25 cellular contexts compared by ENCODE assay signal in the genomic region with DNA sequence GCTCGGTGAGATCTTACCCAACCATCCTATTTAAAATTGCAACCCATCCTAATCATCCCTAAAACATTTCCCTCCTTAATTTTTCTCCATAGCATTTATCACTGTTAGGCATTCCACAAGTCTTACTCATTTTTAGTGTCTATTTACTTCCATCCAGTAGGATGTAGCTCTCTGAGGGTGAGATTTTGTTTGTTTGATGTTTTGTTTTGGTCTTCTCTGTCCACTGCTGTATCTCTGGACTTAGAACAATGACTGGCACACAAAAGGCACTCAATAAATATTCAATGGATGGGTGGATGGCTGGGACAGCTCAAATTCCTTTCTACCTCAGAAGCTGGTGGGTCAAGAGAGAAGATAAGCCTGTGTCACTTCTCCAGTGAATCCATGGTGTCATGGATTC. TPM values are rescaled to one million over a fixed set of nuclear protein-coding genes. Genes with fewer than 3 reads are reported as not detected.
DNase-seq lines count a peak whose midpoint lies in the region; ATAC-seq, FAIRE-seq and TF ChIP-seq lines count a peak whose summit lies in the region.
"Had no signal": no experiment of that assay in that cellular context is flagged by ENCODE, and none has a peak within 500 bp of the region (broad histone marks: within the 10 kb centered on the region; RNA-seq: fewer than 3 reads in every experiment).

No MANE protein-coding gene starts in this region.

- POLR2A ChIA-PET in endothelial cell of umbilical vein (lab: Charles Lee) = interaction anchor here (0.6 kb wide), 1 partner anchor 113 kb away, joined by 4 read pairs; no protein-coding TSS in a partner anchor

- no peak overlapping the region for H3K4me2 ChIP-seq in endothelial cell of umbilical vein (ENCODE audit: insufficient read depth, low read length)

- CTCF ChIA-PET in endothelial cell of umbilical vein (lab: Charles Lee) = interaction anchor here (3.3 kb wide), 1 partner anchor 128 kb away, joined by 15 read pairs; no protein-coding TSS in a partner anchor

- no peak for TF ChIP-seq CTCF in endothelial cell of umbilical vein (IDR thresholded peaks at IDR 0.05; ENCODE audit: extremely low read depth in 1 of 2, insufficient read depth in 1 of 2, low read depth in 1 of 2, low read length in 2 of 2)
- no peak for TF ChIP-seq CTCF in WERI-Rb-1 (IDR thresholded peaks at IDR 0.05; ENCODE audit: low read depth, low read length)

- no peaks in the 10 kb centered on the region for H3K79me2 ChIP-seq in endothelial cell of umbilical vein (ENCODE audit: control insufficient read depth, insufficient read depth, low read length)
- H3K79me2 ChIP-seq: parathyroid adenoma had no signal

- no peaks in the 10 kb centered on the region for H3K9me3 ChIP-seq in endothelial cell of umbilical vein (replicated peaks; ENCODE audit: control insufficient read depth, insufficient read depth, low read length)
- no peaks in the 10 kb centered on the region for H3K9me3 ChIP-seq in WERI-Rb-1 (ENCODE audit: severe bottlenecking)
- H3K9me3 ChIP-seq: breast epithelium, heart left ventricle, mucosa of descending colon, spleen had no signal

- no peaks in the 10 kb centered on the region for H3K9me1 ChIP-seq in endothelial cell of umbilical vein (replicated peaks; ENCODE audit: control insufficient read depth, extremely low read depth, insufficient read depth, low read length)

- no peak for ATAC-seq in stimulated activated effector memory CD8-positive, alpha-beta T cell treated with anti-CD3 and anti-CD28 coated beads, Interleukin-12 subunit alpha, Interleukin-12 subunit beta, amount 100 ng/mL, for 72 hours
- ATAC-seq: activated CD8-positive, alpha-beta memory T cell treated with anti-CD3 and anti-CD28 coated beads, Interleukin-2, amount 10 ng/mL, durations not matched to agents 7 days and 5 days; activated T-cell treated with anti-CD3 and anti-CD28 coated beads, Interleukin-2, amount 50 U/mL, for 72 hours; heart left ventricle; K562; mucosa of descending colon; WTC11 had no signal

- no peak overlapping the region for H3K9ac ChIP-seq in endothelial cell of umbilical vein (replicated peaks; ENCODE audit: extremely low read depth, insufficient read depth, low read length)
- H3K9ac ChIP-seq: parathyroid adenoma had no signal

- H3K36me3 ChIP-seq in endothelial cell of umbilical vein (ENCODE audit: control insufficient read depth in 2 of 2, extremely low read depth in 1 of 2, insufficient read depth in 2 of 2, low read length in 2 of 2) (no peaks in the 10 kb centered on the region), WERI-Rb-1 (no peaks in the 10 kb centered on the region)
- H3K36me3 ChIP-seq: breast epithelium, heart left ventricle, spleen had no signal

- intact Hi-C loops in endothelial cell of umbilical vein (cut with micrococcal nuclease) = no loop called here
- intact Hi-C loops in activated CD4-positive, alpha-beta T cell treated with anti-CD3 and anti-CD28 coated beads, Interleukin-2, amount 10 ng/mL, durations not matched to agents 24 days and 14 days (cut with micrococcal nuclease) = no loop called here

- no peaks in the 10 kb centered on the region for H3K27me3 ChIP-seq in endothelial cell of umbilical vein (ENCODE audit: control insufficient read depth in 2 of 2, insufficient read depth in 2 of 2, low read length in 2 of 2)
- H3K27me3 ChIP-seq in WERI-Rb-1 (ENCODE audit: insufficient read depth, low read depth, severe bottlenecking) = no peaks in the 10 kb centered on the region
- H3K27me3 ChIP-seq: breast epithelium, heart left ventricle, spleen had no signal

- H3K27ac ChIP-seq in endothelial cell of umbilical vein (ENCODE audit: insufficient read depth, low read depth, low read length) (no peak overlapping the region), WERI-Rb-1 (no peak overlapping the region)
- H3K27ac ChIP-seq: breast epithelium, epithelial cell of prostate, heart left ventricle, parathyroid adenoma, spleen had no signal

- dilution Hi-C loops in endothelial cell of umbilical vein (cut with MboI; ENCODE audit: extremely low pct_ligation_motif_present, low sequenced_read_pairs) = no loop called here

- peaks cover 6% of the 10 kb centered on the region for H3K4me1 ChIP-seq in endothelial cell of umbilical vein (ENCODE audit: control insufficient read depth, extremely low read depth, insufficient read depth, low read length)
- H3K4me1 ChIP-seq: breast epithelium, parathyroid adenoma, spleen had no signal

- H3K27me3 Mint-ChIP-seq in activated CD4-positive, alpha-beta T cell treated with anti-CD3 and anti-CD28 coated beads, Interleukin-2, amount 10 ng/mL, durations not matched to agents 24 days and 14 days = peaks cover 4% of the 10 kb centered on the region

- H3K4me3 Mint-ChIP-seq in stimulated activated effector memory CD8-positive, alpha-beta T cell treated with anti-CD3 and anti-CD28 coated beads, Interleukin-12 subunit alpha, Interleukin-12 subunit beta, amount 100 ng/mL, for 72 hours = no peak overlapping the region
- no peak overlapping the region for H3K4me3 Mint-ChIP-seq in activated CD4-positive, alpha-beta T cell treated with anti-CD3 and anti-CD28 coated beads, Interleukin-2, amount 10 ng/mL, durations not matched to agents 24 days and 14 days
- H3K4me3 Mint-ChIP-seq: activated CD8-positive, alpha-beta memory T cell treated with anti-CD3 and anti-CD28 coated beads, Interleukin-2, amount 10 ng/mL, durations not matched to agents 7 days and 5 days; activated naive CD4-positive, alpha-beta T cell treated with anti-CD3 and anti-CD28 coated beads, Interleukin-2, amount 10 ng/mL, durations not matched to agents 7 days and 5 days; activated T-cell treated with anti-CD3 and anti-CD28 coated beads, Interleukin-2, amount 50 U/mL, for 72 hours; nephron progenitor cell; WTC11 had no signal

- H3K4me3 ChIP-seq in endothelial cell of umbilical vein (replicated peaks in 1 of 3; ENCODE audit: insufficient read depth in 1 of 3, low read depth in 1 of 3, low read length in 3 of 3) (no peak overlapping the region), WERI-Rb-1 (ENCODE audit: low read depth, low read length) (no peak overlapping the region)
- H3K4me3 ChIP-seq: breast epithelium, heart left ventricle, K562, mucosa of descending colon, spleen had no signal

- no peaks in the 10 kb centered on the region for H3K9me3 Mint-ChIP-seq in stimulated activated effector memory CD8-positive, alpha-beta T cell treated with anti-CD3 and anti-CD28 coated beads, Interleukin-12 subunit alpha, Interleukin-12 subunit beta, amount 100 ng/mL, for 72 hours
- peaks cover 8% of the 10 kb centered on the region for H3K9me3 Mint-ChIP-seq in activated CD4-positive, alpha-beta T cell treated with anti-CD3 and anti-CD28 coated beads, Interleukin-2, amount 10 ng/mL, durations not matched to agents 24 days and 14 days
- H3K9me3 Mint-ChIP-seq: activated naive CD4-positive, alpha-beta T cell treated with anti-CD3 and anti-CD28 coated beads, Interleukin-2, amount 10 ng/mL, durations not matched to agents 7 days and 5 days; activated T-cell treated with anti-CD3 and anti-CD28 coated beads, Interleukin-2, amount 50 U/mL, for 72 hours; nephron progenitor cell; WTC11 had no signal

- TF ChIP-seq POLR2A in endothelial cell of umbilical vein (IDR thresholded peaks at IDR 0.05; ENCODE audit: low read depth, low read length) = no peak

- peak overlapping the region; percentile 15 for H3K27ac Mint-ChIP-seq in stimulated activated effector memory CD8-positive, alpha-beta T cell treated with anti-CD3 and anti-CD28 coated beads, Interleukin-12 subunit alpha, Interleukin-12 subunit beta, amount 100 ng/mL, for 72 hours
- no peak overlapping the region for H3K27ac Mint-ChIP-seq in activated CD4-positive, alpha-beta T cell treated with anti-CD3 and anti-CD28 coated beads, Interleukin-2, amount 10 ng/mL, durations not matched to agents 24 days and 14 days
- H3K27ac Mint-ChIP-seq: activated CD8-positive, alpha-beta memory T cell treated with anti-CD3 and anti-CD28 coated beads, Interleukin-2, amount 10 ng/mL, durations not matched to agents 7 days and 5 days; activated naive CD4-positive, alpha-beta T cell treated with anti-CD3 and anti-CD28 coated beads, Interleukin-2, amount 10 ng/mL, durations not matched to agents 7 days and 5 days; activated T-cell treated with anti-CD3 and anti-CD28 coated beads, Interleukin-2, amount 50 U/mL, for 72 hours; WTC11 had no signal

- FAIRE-seq in endothelial cell of umbilical vein (lab: Jason Lieb, UNC) = peak; percentile 55
- FAIRE-seq: D721Med, K562 had no signal

- H3K4me1 Mint-ChIP-seq in stimulated activated effector memory CD8-positive, alpha-beta T cell treated with anti-CD3 and anti-CD28 coated beads, Interleukin-12 subunit alpha, Interleukin-12 subunit beta, amount 100 ng/mL, for 72 hours = peaks cover 7% of the 10 kb centered on the region
- peaks cover 4% of the 10 kb centered on the region for H3K4me1 Mint-ChIP-seq in activated CD4-positive, alpha-beta T cell treated with anti-CD3 and anti-CD28 coated beads, Interleukin-2, amount 10 ng/mL, durations not matched to agents 24 days and 14 days
- H3K4me1 Mint-ChIP-seq: activated naive CD4-positive, alpha-beta T cell treated with anti-CD3 and anti-CD28 coated beads, Interleukin-2, amount 10 ng/mL, durations not matched to agents 7 days and 5 days had no signal

- no peaks in the 10 kb centered on the region for H3K36me3 Mint-ChIP-seq in stimulated activated effector memory CD8-positive, alpha-beta T cell treated with anti-CD3 and anti-CD28 coated beads, Interleukin-12 subunit alpha, Interleukin-12 subunit beta, amount 100 ng/mL, for 72 hours
- H3K36me3 Mint-ChIP-seq in activated CD4-positive, alpha-beta T cell treated with anti-CD3 and anti-CD28 coated beads, Interleukin-2, amount 10 ng/mL, durations not matched to agents 24 days and 14 days (ENCODE audit: low read depth) = no peaks in the 10 kb centered on the region
- H3K36me3 Mint-ChIP-seq: activated naive CD4-positive, alpha-beta T cell treated with anti-CD3 and anti-CD28 coated beads, Interleukin-2, amount 10 ng/mL, durations not matched to agents 7 days and 5 days; WTC11 had no signal

- DNase-seq in ELR (ENCODE audit: low read depth) (peak; percentile 68), NCI-H226 (peak; percentile 65), endothelial cell of umbilical vein (ENCODE audit: low read depth, low spot score) (no peak), ureter (ENCODE audit: low spot score) (no peak), WERI-Rb-1 (no peak)
- DNase-seq in stimulated activated effector memory CD8-positive, alpha-beta T cell treated with anti-CD3 and anti-CD28 coated beads, Interleukin-12 subunit alpha, Interleukin-12 subunit beta, amount 100 ng/mL, for 72 hours (ENCODE audit: low spot score in 2 of 2) = no peak
- DNase-seq in activated CD4-positive, alpha-beta T cell treated with anti-CD3 and anti-CD28 coated beads, Interleukin-2, amount 10 ng/mL, durations not matched to agents 24 days and 14 days = no peak
- DNase-seq: activated CD8-positive, alpha-beta memory T cell treated with anti-CD3 and anti-CD28 coated beads, Interleukin-2, amount 10 ng/mL, durations not matched to agents 7 days and 5 days; activated naive CD4-positive, alpha-beta T cell treated with anti-CD3 and anti-CD28 coated beads, Interleukin-2, amount 10 ng/mL, durations not matched to agents 7 days and 5 days; activated T-cell treated with anti-CD3 and anti-CD28 coated beads, Interleukin-2, amount 50 U/mL, for 72 hours; amygdala; heart left ventricle; mucosa of descending colon; NCI-H1417 treated with DMSO at 0.1 percent for 48 hours; NCI-H2081; nephron progenitor cell; Right ventricle myocardium superior; spleen; T-helper 9 cell had no signal

- H4K20me1 ChIP-seq in endothelial cell of umbilical vein (replicated peaks; ENCODE audit: control insufficient read depth, extremely low read depth, insufficient read depth, low read length) = no peaks in the 10 kb centered on the region

- BruUV-seq in endothelial cell of umbilical vein (replicated peaks; lab: Mats Ljungman, UMichigan) = no TSS peak

- no peak overlapping the region for H2AFZ ChIP-seq in endothelial cell of umbilical vein (ENCODE audit: low read depth, low read length)
- H2AFZ ChIP-seq: parathyroid adenoma had no signal

RNA-seq across cellular contexts. Expression of gene DUSP5, which starts 15.8 kb away (rescaled TPM):
- total RNA-seq in endothelial cell of umbilical vein (12.2 and 12.6 TPM in 2 replicates), ureter (14.3 TPM)
- 17.5 and 25.2 TPM in 2 replicates for polyA plus RNA-seq in endothelial cell of umbilical vein
- polyA plus RNA-seq in endothelial cell of umbilical vein (2011; cell fraction: cytosol; rRNA removed) = 24.1 and 27.8 TPM in 2 replicates
- 49.2 and 70.2 TPM in 2 replicates for polyA plus RNA-seq in endothelial cell of umbilical vein (2011; cell fraction: nucleus; rRNA removed)
- polyA plus RNA-seq in endothelial cell of umbilical vein (2012) = 16.4 and 20.9 TPM in 2 replicates
- 29.2 and 38.4 TPM in 2 replicates for polyA minus RNA-seq in endothelial cell of umbilical vein
- 32.1 TPM for polyA minus RNA-seq in endothelial cell of umbilical vein (2011; cell fraction: cytosol; rRNA and poly(A)+ RNA removed)
- polyA minus RNA-seq in endothelial cell of umbilical vein (2011; cell fraction: nucleus; rRNA and poly(A)+ RNA removed) = 53.7 and 58.1 TPM in 2 replicates
- total RNA-seq in activated CD4-positive, alpha-beta T cell treated with anti-CD3 and anti-CD28 coated beads, Interleukin-2, amount 10 ng/mL, durations not matched to agents 24 days and 14 days = 76.0 and 79.9 TPM in 2 replicates

Comparison
In these comparisons a context has a peak if more than half of its experiments do, and no peak if none do; other contexts are left out.
1. DNase-seq: peak in ELR (single experiment) and NCI-H226 (single experiment); none in endothelial cell of umbilical vein (single experiment), stimulated activated effector memory CD8-positive, alpha-beta T cell treated with anti-CD3 and anti-CD28 coated beads, Interleukin-12 subunit alpha, Interleukin-12 subunit beta, amount 100 ng/mL, for 72 hours (0 of 2), ureter (single experiment), WERI-Rb-1 (single experiment) and activated CD4-positive, alpha-beta T cell treated with anti-CD3 and anti-CD28 coated beads, Interleukin-2, amount 10 ng/mL, durations not matched to agents 24 days and 14 days (single experiment).